ENCODE assay signal across 1 cellular context in the genomic region with DNA sequence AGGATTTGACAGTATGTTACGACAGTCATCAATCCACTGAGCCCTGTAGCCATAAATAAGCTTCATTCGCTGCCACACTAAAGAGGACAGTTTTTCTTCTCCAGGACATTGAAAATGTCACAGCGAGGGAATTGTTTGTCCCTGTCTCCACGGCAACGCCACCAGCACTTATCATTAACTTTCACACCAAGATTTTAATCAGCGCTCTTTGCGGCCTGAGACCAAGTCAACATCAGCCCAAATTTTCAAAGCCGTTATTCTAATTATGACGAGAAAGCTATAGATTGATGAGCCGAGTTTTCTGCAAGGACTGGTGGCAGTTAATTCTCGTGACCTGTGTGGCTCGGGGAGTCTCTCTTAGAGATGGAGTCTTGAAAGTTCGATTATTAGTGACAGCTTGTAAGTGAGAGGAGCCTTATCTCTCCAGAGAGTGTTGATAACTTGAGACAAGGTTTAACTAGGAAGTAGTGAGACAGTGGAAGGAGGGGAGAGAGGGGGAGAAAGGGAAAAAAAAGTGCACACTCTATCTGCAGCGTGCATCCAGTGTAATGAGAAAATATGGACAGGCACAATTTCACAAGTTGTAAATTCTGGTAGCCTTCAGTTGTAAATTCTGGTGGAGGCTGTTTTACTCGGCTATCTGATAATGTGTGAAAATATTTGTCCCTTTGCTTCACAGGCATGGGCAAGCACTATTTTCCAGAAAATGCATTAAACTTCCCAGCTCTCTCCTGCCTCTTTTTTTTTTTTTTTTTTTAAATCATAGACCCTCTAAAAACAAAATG.
TF ChIP-seq lines count a peak whose summit lies in the region.

No MANE protein-coding gene starts in this region.

TF ChIP-seq in GM12878, 131 proteins besides CTCF, POLR2A, EP300 and RAD21:
- TF ChIP-seq SUZ12 (IDR thresholded peaks at IDR 0.05; ENCODE audit: unreplicated experiment), result no peak
- TF ChIP-seq POLR2AphosphoS2 (IDR thresholded peaks at IDR 0.05; ENCODE audit: low read depth, low read length), result no peak
- TF ChIP-seq CBFB (IDR thresholded peaks at IDR 0.05; ENCODE audit: low read depth), result no peak
- no peak for TF ChIP-seq NFIC (IDR thresholded peaks at IDR 0.05; ENCODE audit: low read depth, low read length)
- TF ChIP-seq, protein P1, sequence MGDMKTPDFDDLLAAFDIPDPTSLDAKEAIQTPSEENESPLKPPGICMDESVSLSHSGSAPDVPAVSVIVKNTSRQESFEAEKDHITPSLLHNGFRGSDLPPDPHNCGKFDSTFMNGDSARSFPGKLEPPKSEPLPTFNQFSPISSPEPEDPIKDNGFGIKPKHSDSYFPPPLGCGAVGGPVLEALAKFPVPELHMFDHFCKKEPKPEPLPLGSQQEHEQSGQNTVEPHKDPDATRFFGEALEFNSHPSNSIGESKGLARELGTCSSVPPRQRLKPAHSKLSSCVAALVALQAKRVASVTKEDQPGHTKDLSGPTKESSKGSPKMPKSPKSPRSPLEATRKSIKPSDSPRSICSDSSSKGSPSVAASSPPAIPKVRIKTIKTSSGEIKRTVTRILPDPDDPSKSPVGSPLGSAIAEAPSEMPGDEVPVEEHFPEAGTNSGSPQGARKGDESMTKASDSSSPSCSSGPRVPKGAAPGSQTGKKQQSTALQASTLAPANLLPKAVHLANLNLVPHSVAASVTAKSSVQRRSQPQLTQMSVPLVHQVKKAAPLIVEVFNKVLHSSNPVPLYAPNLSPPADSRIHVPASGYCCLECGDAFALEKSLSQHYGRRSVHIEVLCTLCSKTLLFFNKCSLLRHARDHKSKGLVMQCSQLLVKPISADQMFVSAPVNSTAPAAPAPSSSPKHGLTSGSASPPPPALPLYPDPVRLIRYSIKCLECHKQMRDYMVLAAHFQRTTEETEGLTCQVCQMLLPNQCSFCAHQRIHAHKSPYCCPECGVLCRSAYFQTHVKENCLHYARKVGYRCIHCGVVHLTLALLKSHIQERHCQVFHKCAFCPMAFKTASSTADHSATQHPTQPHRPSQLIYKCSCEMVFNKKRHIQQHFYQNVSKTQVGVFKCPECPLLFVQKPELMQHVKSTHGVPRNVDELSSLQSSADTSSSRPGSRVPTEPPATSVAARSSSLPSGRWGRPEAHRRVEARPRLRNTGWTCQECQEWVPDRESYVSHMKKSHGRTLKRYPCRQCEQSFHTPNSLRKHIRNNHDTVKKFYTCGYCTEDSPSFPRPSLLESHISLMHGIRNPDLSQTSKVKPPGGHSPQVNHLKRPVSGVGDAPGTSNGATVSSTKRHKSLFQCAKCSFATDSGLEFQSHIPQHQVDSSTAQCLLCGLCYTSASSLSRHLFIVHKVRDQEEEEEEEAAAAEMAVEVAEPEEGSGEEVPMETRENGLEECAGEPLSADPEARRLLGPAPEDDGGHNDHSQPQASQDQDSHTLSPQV (IDR thresholded peaks at IDR 0.05), result no peak
- no peak for TF ChIP-seq MYC (IDR thresholded peaks at IDR 0.05; ENCODE audit: insufficient read depth, insufficient read length, insufficient replicate concordance, low read length, severe bottlenecking)
- TF ChIP-seq, protein P2, sequence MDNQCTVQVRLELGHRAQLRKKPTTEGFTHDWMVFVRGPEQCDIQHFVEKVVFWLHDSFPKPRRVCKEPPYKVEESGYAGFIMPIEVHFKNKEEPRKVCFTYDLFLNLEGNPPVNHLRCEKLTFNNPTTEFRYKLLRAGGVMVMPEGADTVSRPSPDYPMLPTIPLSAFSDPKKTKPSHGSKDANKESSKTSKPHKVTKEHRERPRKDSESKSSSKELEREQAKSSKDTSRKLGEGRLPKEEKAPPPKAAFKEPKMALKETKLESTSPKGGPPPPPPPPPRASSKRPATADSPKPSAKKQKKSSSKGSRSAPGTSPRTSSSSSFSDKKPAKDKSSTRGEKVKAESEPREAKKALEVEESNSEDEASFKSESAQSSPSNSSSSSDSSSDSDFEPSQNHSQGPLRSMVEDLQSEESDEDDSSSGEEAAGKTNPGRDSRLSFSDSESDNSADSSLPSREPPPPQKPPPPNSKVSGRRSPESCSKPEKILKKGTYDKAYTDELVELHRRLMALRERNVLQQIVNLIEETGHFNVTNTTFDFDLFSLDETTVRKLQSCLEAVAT (IDR thresholded peaks at IDR 0.05), result no peak
- no peak for TF ChIP-seq YBX1 (IDR thresholded peaks at IDR 0.05)
- TF ChIP-seq, protein P3, sequence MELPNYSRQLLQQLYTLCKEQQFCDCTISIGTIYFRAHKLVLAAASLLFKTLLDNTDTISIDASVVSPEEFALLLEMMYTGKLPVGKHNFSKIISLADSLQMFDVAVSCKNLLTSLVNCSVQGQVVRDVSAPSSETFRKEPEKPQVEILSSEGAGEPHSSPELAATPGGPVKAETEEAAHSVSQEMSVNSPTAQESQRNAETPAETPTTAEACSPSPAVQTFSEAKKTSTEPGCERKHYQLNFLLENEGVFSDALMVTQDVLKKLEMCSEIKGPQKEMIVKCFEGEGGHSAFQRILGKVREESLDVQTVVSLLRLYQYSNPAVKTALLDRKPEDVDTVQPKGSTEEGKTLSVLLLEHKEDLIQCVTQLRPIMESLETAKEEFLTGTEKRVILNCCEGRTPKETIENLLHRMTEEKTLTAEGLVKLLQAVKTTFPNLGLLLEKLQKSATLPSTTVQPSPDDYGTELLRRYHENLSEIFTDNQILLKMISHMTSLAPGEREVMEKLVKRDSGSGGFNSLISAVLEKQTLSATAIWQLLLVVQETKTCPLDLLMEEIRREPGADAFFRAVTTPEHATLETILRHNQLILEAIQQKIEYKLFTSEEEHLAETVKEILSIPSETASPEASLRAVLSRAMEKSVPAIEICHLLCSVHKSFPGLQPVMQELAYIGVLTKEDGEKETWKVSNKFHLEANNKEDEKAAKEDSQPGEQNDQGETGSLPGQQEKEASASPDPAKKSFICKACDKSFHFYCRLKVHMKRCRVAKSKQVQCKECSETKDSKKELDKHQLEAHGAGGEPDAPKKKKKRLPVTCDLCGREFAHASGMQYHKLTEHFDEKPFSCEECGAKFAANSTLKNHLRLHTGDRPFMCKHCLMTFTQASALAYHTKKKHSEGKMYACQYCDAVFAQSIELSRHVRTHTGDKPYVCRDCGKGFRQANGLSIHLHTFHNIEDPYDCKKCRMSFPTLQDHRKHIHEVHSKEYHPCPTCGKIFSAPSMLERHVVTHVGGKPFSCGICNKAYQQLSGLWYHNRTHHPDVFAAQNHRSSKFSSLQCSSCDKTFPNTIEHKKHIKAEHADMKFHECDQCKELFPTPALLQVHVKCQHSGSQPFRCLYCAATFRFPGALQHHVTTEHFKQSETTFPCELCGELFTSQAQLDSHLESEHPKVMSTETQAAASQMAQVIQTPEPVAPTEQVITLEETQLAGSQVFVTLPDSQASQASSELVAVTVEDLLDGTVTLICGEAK (IDR thresholded peaks at IDR 0.05; ENCODE audit: borderline replicate concordance), result no peak
- no peak for TF ChIP-seq LARP7 (IDR thresholded peaks at IDR 0.05)
- no peak for TF ChIP-seq PAX8 (IDR thresholded peaks at IDR 0.05)
- TF ChIP-seq DPF2 (IDR thresholded peaks at IDR 0.05), result no peak
- no peak for TF ChIP-seq SIX5 (IDR thresholded peaks at IDR 0.05; ENCODE audit: low read depth, low read length, severe bottlenecking)
